1 cellular context compared by ENCODE assay signal in genomic region chr12:49027846-49028245, GRCh38.
TF ChIP-seq lines count a peak whose summit lies in the region.

No MANE protein-coding gene starts in this region.

TF ChIP-seq in IMR-90, 13 proteins besides CTCF, POLR2A, EP300 and RAD21:
- TF ChIP-seq FOS (IDR thresholded peaks at IDR 0.05; ENCODE audit: low read depth, low read length) (no peak), SMC3 (IDR thresholded peaks at IDR 0.05; ENCODE audit: low read depth, low read length) (no peak), RFX5 (IDR thresholded peaks at IDR 0.05; ENCODE audit: low read depth, low read length) (no peak)
